8 cellular contexts compared by ENCODE assay signal in the genomic region with DNA sequence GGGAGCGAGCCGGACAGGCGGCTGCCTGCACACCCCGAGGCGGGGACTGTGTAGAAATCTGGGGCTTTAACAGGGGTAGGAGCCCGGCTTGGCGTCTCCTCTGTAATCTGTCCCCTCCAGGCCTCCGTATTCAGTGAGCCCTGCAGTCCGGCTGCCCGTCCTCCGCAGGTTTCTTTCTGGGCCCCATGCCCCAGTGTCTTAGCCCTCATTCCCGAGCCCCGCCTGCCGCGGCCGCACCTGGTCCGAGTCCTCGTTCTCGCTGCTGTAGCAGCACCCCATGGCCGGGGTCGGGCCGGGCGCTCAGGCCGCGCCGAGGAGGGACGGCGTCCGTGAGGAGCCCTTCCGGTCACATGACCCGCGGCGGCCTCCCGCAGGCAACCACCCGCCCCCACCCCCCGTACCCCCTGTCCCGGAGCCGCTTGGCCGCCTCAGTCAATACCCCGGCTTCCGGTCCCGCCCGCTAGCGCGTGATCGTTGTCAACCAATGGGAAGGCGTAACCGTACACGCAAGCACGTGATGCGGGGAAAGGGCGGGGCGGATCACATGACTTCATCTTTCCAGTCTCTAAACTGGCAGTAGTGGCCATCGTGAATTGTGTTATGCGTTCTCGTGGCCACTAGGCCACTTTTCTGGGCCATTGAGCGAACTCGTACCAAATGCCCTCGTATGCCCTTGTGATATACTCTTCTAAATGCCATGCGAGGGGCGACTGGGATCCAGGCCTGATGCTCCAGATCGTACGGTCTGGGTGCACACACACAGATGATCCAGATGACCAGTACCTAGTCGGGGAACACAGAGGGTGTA. TPM values are rescaled to one million over a fixed set of nuclear protein-coding genes. Genes with fewer than 3 reads are reported as not detected.
DNase-seq lines count a peak whose midpoint lies in the region; ATAC-seq, FAIRE-seq and TF ChIP-seq lines count a peak whose summit lies in the region.

Gene LAMTOR1 (minus strand): TSS at position 352 of the 808 bp plus-strand sequence. CDS start 73 bp downstream, at position 279.

- H3K36me3 ChIP-seq in kidney (ENCODE audit: control insufficient read depth in 1 of 2, insufficient read depth in 2 of 2, low read length in 2 of 2): peaks cover 16 to 21% of the 10 kb centered on the region in 2 donors

- peak within 1 kb of the TSS; percentile 88 to 99 for H3K4me3 ChIP-seq in kidney (ENCODE audit: low read length in 2 of 2)

- peaks cover 13 to 23% of the 10 kb centered on the region in 2 donors for H3K4me1 ChIP-seq in kidney (ENCODE audit: control insufficient read depth in 1 of 2, insufficient read depth in 1 of 2, low read depth in 1 of 2, low read length in 2 of 2)

- FAIRE-seq in kidney (lab: Jason Lieb, UNC): no peak

- H3K27ac ChIP-seq in kidney (ENCODE audit: low read depth in 2 of 2, low read length in 2 of 2): peak within 1 kb of the TSS; percentile 93 to 94

- peak within 1 kb of the TSS; percentile 50 to 96 for H3K9ac ChIP-seq in kidney (ENCODE audit: low read length in 2 of 2)

- no peaks in the 10 kb centered on the region for H3K9me3 ChIP-seq in kidney (ENCODE audit: control insufficient read depth in 1 of 2, low read length in 2 of 2)

- ATAC-seq in GM19043 (IDR thresholded peaks at IDR 0.05; ENCODE audit: low read depth, unreplicated experiment) (peak; percentile 95), HG03378 (IDR thresholded peaks at IDR 0.05; ENCODE audit: unreplicated experiment) (peak; percentile 73)

- TF ChIP-seq CTCF in kidney (IDR thresholded peaks at IDR 0.05; ENCODE audit: borderline replicate concordance, extremely low read depth, insufficient read depth): peak; percentile 12

- intact Hi-C loops in kidney (cut with DNase I): no loop called here

- DNase-seq in AG20443 (ENCODE audit: low spot score) (peak; percentile 96), NCI-H510A (lab: John Stamatoyannopoulos, UW) (peak; percentile 98), cerebellum (ENCODE audit: low spot score) (peak; percentile 97), kidney (peak; percentile 100)
- DNase-seq in activated CD4-positive, alpha-beta T cell treated with anti-CD3 and anti-CD28 coated beads for 1 hour: peak; percentile 96
- peak; percentile 99 for DNase-seq in stimulated activated CD4-positive, alpha-beta T cell treated with anti-CD3 and anti-CD28 coated beads, Interleukin-15, amount 100 ng/mL, for 24 hours

RNA-seq across cellular contexts. Expression of gene LAMTOR1, which starts in this region (rescaled TPM):
- total RNA-seq in cerebellum (36.8 TPM), kidney (111 TPM)
- polyA plus RNA-seq in kidney (ENCODE audit: insufficient read depth, low read depth, low replicate concordance): 189 TPM

Comparison
In these comparisons a context has a peak if more than half of its experiments do, and no peak if none do; other contexts are left out.
1. Peak in every context shown above with its lines: DNase-seq, ATAC-seq, H3K4me3 ChIP-seq and H3K27ac ChIP-seq.